8 cellular contexts compared by ENCODE assay signal in genomic region chr17:50201226-50201854, GRCh38. TPM values are rescaled to one million over a fixed set of nuclear protein-coding genes. Genes with fewer than 3 reads are reported as not detected.
DNase-seq lines count a peak whose midpoint lies in the region; ATAC-seq, FAIRE-seq and TF ChIP-seq lines count a peak whose summit lies in the region.

Gene COL1A1, minus strand, starts transcription at chr17:50201631. Its CDS starts 118 bp downstream, at chr17:50201513.

- H3K27ac Mint-ChIP-seq in activated B cell treated with CpG ODN at 0.5 μM for 24 hours, result no peak within 1 kb of the TSS

- H3K4me3 Mint-ChIP-seq in activated B cell treated with CpG ODN at 0.5 μM for 24 hours, result peak within 1 kb of the TSS; percentile 80

- CTCF ChIA-PET in activated B cell treated with CpG ODN at 0.5 μM for 24 hours (lab: Charles Lee), result interaction anchor here (0.8 to 5.7 kb wide), 12 partner anchors 11 to 107 kb away, joined by 3 to 98 read pairs (median 9); partner anchors contain the start of gene TMEM92

- TF ChIP-seq CTCF in activated B cell treated with CpG ODN at 0.5 μM for 24 hours (IDR thresholded peaks at IDR 0.05), result no peak
- TF ChIP-seq CTCF in pancreas (IDR thresholded peaks at IDR 0.05), result no peak

- FAIRE-seq in GM12891 (lab: Jason Lieb, UNC) (peak; percentile 71), pancreas (lab: Jason Lieb, UNC) (no peak)

- no peaks in the 10 kb centered on the region for H3K36me3 ChIP-seq in pancreas

- no peaks in the 10 kb centered on the region for H3K9me3 Mint-ChIP-seq in activated B cell treated with CpG ODN at 0.5 μM for 24 hours

- 6 to 8% methylated on average over 36 to 37 of the region's 37 CpGs for WGBS in pancreas, 2 donors

- POLR2A ChIA-PET in activated B cell treated with CpG ODN at 0.5 μM for 24 hours (lab: Charles Lee), result no interaction called here

- DNase-seq in GM12891 (ENCODE audit: insufficient read length, low spot score) (no peak), activated B cell treated with CpG ODN at 0.5 μM for 24 hours (no peak), glomerular endothelial cell (ENCODE audit: extremely low read depth, low read depth, low spot score) (no peak), pancreas (peak in 3 of 6 donors; percentile 28 to 76 (median 60)), SW480 (ENCODE audit: low spot score) (no peak), NCI-H2081 treated with DMSO at 0.1 percent for 48 hours (lab: John Stamatoyannopoulos, UW) (no peak)

- peak within 1 kb of the TSS; percentile 20 to 79 (median 42) for H3K27ac ChIP-seq in pancreas

- H3K36me3 Mint-ChIP-seq in activated B cell treated with CpG ODN at 0.5 μM for 24 hours (ENCODE audit: low read depth), result no peaks in the 10 kb centered on the region

- no peaks in the 10 kb centered on the region for H3K9me3 ChIP-seq in pancreas

- intact Hi-C loops in activated B cell treated with CpG ODN at 0.5 μM for 24 hours (cut with micrococcal nuclease), result no loop called here
- intact Hi-C loops in pancreas (cut with DNase I), result loop anchor here in 2 of 3 donors (2.0 to 5.0 kb wide), 3 partner anchors 71 to 96 kb away; partner anchors contain the start of gene TMEM92 (in 1 of the 2)

- no peak for TF ChIP-seq POLR2A in GM12891 (IDR thresholded peaks at IDR 0.05; ENCODE audit: low read depth, low read length)

- ATAC-seq in activated B cell treated with CpG ODN at 0.5 μM for 24 hours (ENCODE audit: low read depth) (no peak), pancreas (peak in 1 of 4 donors; percentile 2), GM18520 (IDR thresholded peaks at IDR 0.05; ENCODE audit: unreplicated experiment) (no peak), GM21529 (IDR thresholded peaks at IDR 0.05; ENCODE audit: unreplicated experiment) (no peak)

- peak within 1 kb of the TSS; percentile 13 to 51 (median 34) for H3K4me3 ChIP-seq in pancreas

- H3K27me3 ChIP-seq in pancreas, result peaks cover 0 to 6% (median 2%) of the 10 kb centered on the region in 4 donors

- peaks cover 48% of the 10 kb centered on the region for H3K27me3 Mint-ChIP-seq in activated B cell treated with CpG ODN at 0.5 μM for 24 hours

- peaks cover 0 to 4% (median 3%) of the 10 kb centered on the region in 3 donors for H3K4me1 ChIP-seq in pancreas

- peaks cover 27% of the 10 kb centered on the region for H3K4me1 Mint-ChIP-seq in activated B cell treated with CpG ODN at 0.5 μM for 24 hours

TF ChIP-seq in GM12891, 5 proteins besides CTCF, POLR2A, EP300 and RAD21:
- TF ChIP-seq POU2F2 (IDR thresholded peaks at IDR 0.05; ENCODE audit: low read depth, low read length) (no peak), TAF1 (IDR thresholded peaks at IDR 0.05; ENCODE audit: low read depth, low read length) (no peak), PAX5 (IDR thresholded peaks at IDR 0.05; ENCODE audit: insufficient read depth, low read length, severe bottlenecking) (no peak), SPI1 (IDR thresholded peaks at IDR 0.05; ENCODE audit: low read depth, low read length) (no peak), POLR2AphosphoS5 (IDR thresholded peaks at IDR 0.05; ENCODE audit: low read depth, low read length) (no peak)

RNA-seq across cellular contexts. Expression of gene COL1A1, which starts in this region (rescaled TPM):
- polyA plus RNA-seq in GM12891 (2012; ENCODE audit: low read depth, missing spikeins), result 6.1 TPM
- total RNA-seq in activated B cell treated with CpG ODN at 0.5 μM for 24 hours (8.8 and 9.2 TPM in 2 replicates), glomerular endothelial cell (118 and 702 TPM in 2 replicates), pancreas (100 to 1,000 TPM in 2 of 6 donors, 10 to 100 TPM in 3, 1 to 10 TPM in 1; 9.0 to 875 (median 36.6) TPM)
- polyA plus RNA-seq in pancreas, result 10 to 100 TPM; 10.4 to 22.2 TPM
